24 cellular contexts compared by ENCODE assay signal in the genomic region with DNA sequence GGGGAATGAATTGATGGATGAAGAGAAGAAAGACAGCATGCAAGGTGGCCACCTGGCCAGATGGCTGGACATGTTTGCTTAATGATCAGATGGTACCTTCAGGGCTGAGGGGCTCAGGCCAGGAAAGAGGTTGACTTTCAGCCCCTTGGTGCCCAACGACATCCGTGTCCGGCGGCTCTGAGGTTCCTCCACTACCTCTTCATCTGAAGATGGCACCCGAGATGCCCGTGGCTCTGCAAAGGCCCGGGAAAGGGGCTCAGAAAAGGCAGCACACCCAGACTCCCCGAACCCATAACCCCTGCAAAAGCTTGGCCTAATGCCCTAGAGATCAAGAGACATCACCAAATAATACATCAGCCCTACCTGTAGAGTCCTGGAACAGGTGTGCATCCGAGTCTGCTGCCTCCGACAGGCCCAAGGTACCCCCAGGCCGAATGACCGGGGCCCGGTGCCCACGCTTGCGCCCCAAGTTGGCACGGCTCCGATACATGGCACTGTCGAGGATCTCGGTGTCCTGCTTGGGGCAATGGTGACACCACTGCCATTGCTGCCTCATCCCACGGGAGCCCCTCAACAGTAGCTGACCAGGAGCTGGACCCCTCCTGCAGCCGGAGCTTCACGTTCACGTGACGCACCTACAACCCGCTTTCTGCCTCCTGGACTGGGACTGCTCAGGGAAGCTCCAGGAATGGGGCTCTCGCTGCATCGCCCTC. TPM values are rescaled to one million over a fixed set of nuclear protein-coding genes. Genes with fewer than 3 reads are reported as not detected.
DNase-seq lines count a peak whose midpoint lies in the region; ATAC-seq and TF ChIP-seq lines count a peak whose summit lies in the region.
"Had no signal": no experiment of that assay in that cellular context is flagged by ENCODE, and none has a peak within 500 bp of the region (broad histone marks: within the 10 kb centered on the region; RNA-seq: fewer than 3 reads in every experiment).

No MANE protein-coding gene starts in this region.

- H3K4ac ChIP-seq in trophoblast cell (ENCODE audit: low read depth, low read length) = no peak overlapping the region

- H3K9me3 ChIP-seq in trophoblast cell (ENCODE audit: insufficient read depth, low read depth, low read length) = no peaks in the 10 kb centered on the region

- in situ Hi-C loops in GM13976 (cut with MboI; ENCODE audit: low sequenced_read_pairs, unreplicated experiment) = no loop called here

- no peak for TF ChIP-seq CTCF in GM13976 (IDR thresholded peaks at IDR 0.05; ENCODE audit: borderline replicate concordance, control extremely low read depth, extremely low read depth, insufficient read depth, missing control alignments)

- DNase-seq in GM13976 (ENCODE audit: low spot score) = peak; percentile 27
- DNase-seq in H7 = peak; percentile 35
- DNase-seq in epithelial cell of prostate (ENCODE audit: low read depth, low spot score) = no peak
- no peak for DNase-seq in trophoblast cell
- no peak for DNase-seq in NCI-H1694 treated with DMSO at 0.1 percent for 48 hours (lab: John Stamatoyannopoulos, UW)
- DNase-seq in T-helper 2 cell treated with Interferon-gamma antibody and Interleukin-4, amounts not matched to agents 5 μg/mL and 100 μg/mL, for 36 hours (ENCODE audit: low spot score) = no peak
- DNase-seq: ACHN; CD4-positive, alpha-beta T cell; COR-L47; DMS79 treated with DMSO at 0.1 percent for 48 hours; GOT3; IMR-90; MV-4-11; NCI-H1694; NCI-H2081 treated with DMSO at 0.1 percent for 48 hours; NCI-H2171 treated with DMSO at 0.1 percent for 48 hours; NCI-H446; NCI-H526 treated with DMSO at 0.1 percent for 48 hours; OCI-M1 had no signal

- no peaks in the 10 kb centered on the region for H3K79me1 ChIP-seq in trophoblast cell (ENCODE audit: low read length)

- no peak overlapping the region for H3K23ac ChIP-seq in trophoblast cell (ENCODE audit: low read length)

- H3K4me3 ChIP-seq in H7 (ENCODE audit: insufficient read depth, low read depth, low read length) (no peak overlapping the region), trophoblast cell (ENCODE audit: low read depth, low read length) (no peak overlapping the region)
- H3K4me3 ChIP-seq: BLaER1, GM12878 had no signal

- no peak overlapping the region for H2AK5ac ChIP-seq in trophoblast cell (ENCODE audit: low read length)

- H3K9ac ChIP-seq in trophoblast cell (ENCODE audit: low read length) = no peak overlapping the region
- H3K9ac ChIP-seq: BLaER1 had no signal

- H3K36me3 Mint-ChIP-seq in T-helper 2 cell treated with Interferon-gamma antibody and Interleukin-4, amounts not matched to agents 5 μg/mL and 100 μg/mL, for 36 hours (ENCODE audit: low read depth) = peaks cover 10% of the 10 kb centered on the region

- no peak overlapping the region for H2BK12ac ChIP-seq in trophoblast cell (ENCODE audit: low read length)

- ATAC-seq in GM18909 (IDR thresholded peaks at IDR 0.05; ENCODE audit: poor library complexity, unreplicated experiment) = no peak
- ATAC-seq: GM12878, Right ventricle myocardium inferior had no signal

- H3K18ac ChIP-seq in trophoblast cell (ENCODE audit: low read length) = peak overlapping the region; percentile 20

- H3K4me3 Mint-ChIP-seq in T-helper 2 cell treated with Interferon-gamma antibody and Interleukin-4, amounts not matched to agents 5 μg/mL and 100 μg/mL, for 36 hours = no peak overlapping the region
- H3K4me3 Mint-ChIP-seq: CD4-positive, alpha-beta T cell had no signal

- no peak overlapping the region for H4K8ac ChIP-seq in trophoblast cell (ENCODE audit: low read depth, low read length)

- peaks cover 3% of the 10 kb centered on the region for H3K79me2 ChIP-seq in trophoblast cell (ENCODE audit: control insufficient read depth, insufficient read depth, low read length, poor library complexity)

- H3K27ac ChIP-seq in epithelial cell of prostate = peak overlapping the region; percentile 85
- H3K27ac ChIP-seq in trophoblast cell (ENCODE audit: low read depth, low read length) = no peak overlapping the region
- H3K27ac ChIP-seq: BLaER1 had no signal

- H3K27ac Mint-ChIP-seq in T-helper 2 cell treated with Interferon-gamma antibody and Interleukin-4, amounts not matched to agents 5 μg/mL and 100 μg/mL, for 36 hours = no peak overlapping the region
- H3K27ac Mint-ChIP-seq: CD4-positive, alpha-beta T cell had no signal

- no peak overlapping the region for H2AFZ ChIP-seq in trophoblast cell (ENCODE audit: insufficient read depth, low read length, poor library complexity)

- no peak overlapping the region for H2BK120ac ChIP-seq in trophoblast cell (ENCODE audit: insufficient read depth, low read length, poor library complexity)

- H3K27me3 ChIP-seq in H7 (ENCODE audit: control insufficient read depth, insufficient read depth, low read length) = no peaks in the 10 kb centered on the region
- H3K27me3 ChIP-seq in trophoblast cell (ENCODE audit: insufficient read depth, low read length) = no peaks in the 10 kb centered on the region
- H3K27me3 ChIP-seq: BLaER1 had no signal

- no peak overlapping the region for H3K14ac ChIP-seq in trophoblast cell (ENCODE audit: low read length)

- H4K12ac ChIP-seq in trophoblast cell (ENCODE audit: low read depth, low read length) = no peak overlapping the region

- H4K91ac ChIP-seq in trophoblast cell (ENCODE audit: low read depth, low read length) = no peak overlapping the region

- H3K4me2 ChIP-seq in trophoblast cell (ENCODE audit: low read length) = no peak overlapping the region
- H3K4me2 ChIP-seq: BLaER1 had no signal

- no peaks in the 10 kb centered on the region for H3K9me3 Mint-ChIP-seq in T-helper 2 cell treated with Interferon-gamma antibody and Interleukin-4, amounts not matched to agents 5 μg/mL and 100 μg/mL, for 36 hours
- H3K9me3 Mint-ChIP-seq: CD4-positive, alpha-beta T cell had no signal

- no peaks in the 10 kb centered on the region for H3K4me1 Mint-ChIP-seq in T-helper 2 cell treated with Interferon-gamma antibody and Interleukin-4, amounts not matched to agents 5 μg/mL and 100 μg/mL, for 36 hours (ENCODE audit: low read depth)

- no CpG with 5 or more reads among the region's 27 CpGs for WGBS in trophoblast cell (ENCODE audit: extremely low coverage, insufficient coverage, insufficient read length)

- no peaks in the 10 kb centered on the region for H3K27me3 Mint-ChIP-seq in T-helper 2 cell treated with Interferon-gamma antibody and Interleukin-4, amounts not matched to agents 5 μg/mL and 100 μg/mL, for 36 hours (ENCODE audit: low read depth)
- H3K27me3 Mint-ChIP-seq: CD4-positive, alpha-beta T cell had no signal

- H2BK5ac ChIP-seq in trophoblast cell (ENCODE audit: low read depth, low read length, poor library complexity) = no peak overlapping the region

- H3K36me3 ChIP-seq in H7 (replicated peaks; ENCODE audit: control insufficient read depth, insufficient read depth, low read length) (peaks cover 39% of the 10 kb centered on the region), trophoblast cell (ENCODE audit: control insufficient read depth in 1 of 2, insufficient read depth in 2 of 2, low read length in 2 of 2) (peaks cover 75 to 78% of the 10 kb centered on the region in 2 experiments)

- H3K4me1 ChIP-seq in trophoblast cell (ENCODE audit: control insufficient read depth in 1 of 2, insufficient read depth in 2 of 2, low read length in 2 of 2) = peaks cover 11 to 26% of the 10 kb centered on the region in 2 experiments

RNA-seq across cellular contexts. Expression of a gene that starts 22.9 kb away (rescaled TPM):
- total RNA-seq in H7 (2014; rRNA removed; shearing (Covaris generic)) = 38.3 and 48.5 TPM in 2 replicates
- polyA plus RNA-seq in trophoblast cell (2013) = 264 and 289 TPM in 2 replicates

RNA-seq across cellular contexts. Expression of a gene that starts 33.8 kb away (rescaled TPM):
- 158 and 173 TPM in 2 replicates for total RNA-seq in H7 (2014; rRNA removed; shearing (Covaris generic))
- 113 and 120 TPM in 2 replicates for polyA plus RNA-seq in trophoblast cell (2013)

RNA-seq across cellular contexts. Expression of a gene that starts 36.3 kb away (rescaled TPM):
- total RNA-seq in H7 (2014; rRNA removed; shearing (Covaris generic)) = not detected in 2 replicates
- 0.07 and 0.11 TPM in 2 replicates for polyA plus RNA-seq in trophoblast cell (2013)
- total RNA-seq: CD4-positive, alpha-beta T cell; GM12878; IMR-90; SK-MEL-5 had no signal
- polyA plus RNA-seq: IMR-90 had no signal

Comparison
In these comparisons a context has a peak if more than half of its experiments do, and no peak if none do; other contexts are left out.
1. DNase-seq: peak in GM13976 (single experiment) and H7 (single experiment); none in epithelial cell of prostate (single experiment), trophoblast cell (0 of 2), NCI-H1694 treated with DMSO at 0.1 percent for 48 hours (single experiment) and T-helper 2 cell treated with Interferon-gamma antibody and Interleukin-4, amounts not matched to agents 5 μg/mL and 100 μg/mL, for 36 hours (single experiment).